14 cellular contexts compared by ENCODE assay signal in genomic region chr21:36792505-36792967, GRCh38.
A peak's percentile ranks its signal among the peaks of the same experiment; 100 is the strongest.
DNase-seq lines count a peak whose midpoint lies in the region; ATAC-seq and TF ChIP-seq lines count a peak whose summit lies in the region.
"Had no signal": no experiment of that assay in that cellular context is flagged by ENCODE, and none has a peak within 500 bp of the region (broad histone marks: within the 10 kb centered on the region; RNA-seq: fewer than 3 reads in every experiment).

No MANE protein-coding gene starts in this region.

- ATAC-seq in T-cell (replicated peaks in 1 of 4) (no peak), HG02610 (IDR thresholded peaks at IDR 0.05; ENCODE audit: unreplicated experiment) (no peak)
- ATAC-seq: activated CD8-positive, alpha-beta memory T cell treated with anti-CD3 and anti-CD28 coated beads, Interleukin-2, amount 10 ng/mL, durations not matched to agents 7 days and 5 days; T-helper 17 cell had no signal

- intact Hi-C loops in OCI-LY7 (cut with micrococcal nuclease; ENCODE audit: unreplicated experiment) (no loop called here), colonic mucosa (cut with DNase I) (no loop called here)

- DNase-seq in A172 (ENCODE audit: low spot score), result peak; percentile 84
- DNase-seq in EH (ENCODE audit: low read depth), result peak; percentile 13
- peak; percentile 54 for DNase-seq in NCI-H510A treated with DMSO at 0.1 percent for 48 hours (lab: John Stamatoyannopoulos, UW)
- DNase-seq in epithelial cell of prostate (ENCODE audit: low read depth, low spot score), result peak; percentile 92
- no peak for DNase-seq in OCI-LY7 (ENCODE audit: low spot score)
- DNase-seq in colonic mucosa, result no peak
- no peak for DNase-seq in T-cell
- DNase-seq: activated CD8-positive, alpha-beta memory T cell treated with anti-CD3 and anti-CD28 coated beads, Interleukin-2, amount 10 ng/mL, durations not matched to agents 7 days and 5 days; effector CD8-positive, alpha-beta T cell; stimulated activated CD4-positive, alpha-beta T cell treated with anti-CD3 and anti-CD28 coated beads, Interleukin-15, amount 100 ng/mL, for 24 hours; T-helper 17 cell had no signal

- H3K36me3 ChIP-seq in OCI-LY7 (ENCODE audit: insufficient read depth, low read length) (no peaks in the 10 kb centered on the region), colonic mucosa (no peaks in the 10 kb centered on the region)
- H3K36me3 ChIP-seq: HAP-1, neutrophil had no signal

- H3K4me2 ChIP-seq in OCI-LY7 (ENCODE audit: low read length), result no peak overlapping the region

- H3K4me3 Mint-ChIP-seq in T-cell, result no peak overlapping the region
- H3K4me3 Mint-ChIP-seq: activated CD8-positive, alpha-beta memory T cell treated with anti-CD3 and anti-CD28 coated beads, Interleukin-2, amount 10 ng/mL, durations not matched to agents 7 days and 5 days; T-helper 17 cell had no signal

- H3K9me3 ChIP-seq in OCI-LY7 (ENCODE audit: low read length) (no peaks in the 10 kb centered on the region), colonic mucosa (no peaks in the 10 kb centered on the region)
- H3K9me3 ChIP-seq: HAP-1, neutrophil had no signal

- no peak overlapping the region for H3K27ac Mint-ChIP-seq in T-cell
- H3K27ac Mint-ChIP-seq: activated CD8-positive, alpha-beta memory T cell treated with anti-CD3 and anti-CD28 coated beads, Interleukin-2, amount 10 ng/mL, durations not matched to agents 7 days and 5 days; T-helper 17 cell had no signal

- H3K4me3 ChIP-seq in OCI-LY7 (ENCODE audit: low read depth, low read length, poor library complexity, severe bottlenecking) (no peak overlapping the region), colonic mucosa (no peak overlapping the region)
- H3K4me3 ChIP-seq: HAP-1 had no signal

- H2AFZ ChIP-seq in OCI-LY7 (ENCODE audit: low read length), result no peak overlapping the region

- H4K20me1 ChIP-seq in OCI-LY7 (ENCODE audit: insufficient read depth, low read length), result no peaks in the 10 kb centered on the region

- no peaks in the 10 kb centered on the region for H3K4me1 Mint-ChIP-seq in T-cell
- H3K4me1 Mint-ChIP-seq: activated CD8-positive, alpha-beta memory T cell treated with anti-CD3 and anti-CD28 coated beads, Interleukin-2, amount 10 ng/mL, durations not matched to agents 7 days and 5 days had no signal

- H3K9me3 Mint-ChIP-seq in T-cell, result peaks cover under 1 to 11% (median 10%) of the 10 kb centered on the region in 3 donors

- POLR2A ChIA-PET in OCI-LY7 (lab: Charles Lee), result interaction anchor here (0.5 to 0.8 kb wide), 2 partner anchors 47 to 231 kb away, joined by 3 to 5 read pairs; no protein-coding TSS in a partner anchor
- POLR2A ChIA-PET in T-cell (lab: Charles Lee), result no interaction called here

- H3K79me2 ChIP-seq in OCI-LY7 (ENCODE audit: insufficient read depth, low read depth, low read length), result no peaks in the 10 kb centered on the region

- H3K27ac ChIP-seq in epithelial cell of prostate (peak overlapping the region; percentile 43), OCI-LY7 (ENCODE audit: low read depth, low read length, poor library complexity, severe bottlenecking) (no peak overlapping the region), colonic mucosa (no peak overlapping the region)
- H3K27ac ChIP-seq: neutrophil had no signal

- TF ChIP-seq CTCF in OCI-LY7 (conservative IDR thresholded peaks at IDR 0.05; ENCODE audit: low read length) (no peak), colonic mucosa (IDR thresholded peaks at IDR 0.05) (no peak)

- no peaks in the 10 kb centered on the region for H3K27me3 Mint-ChIP-seq in T-cell
- H3K27me3 Mint-ChIP-seq: activated CD8-positive, alpha-beta memory T cell treated with anti-CD3 and anti-CD28 coated beads, Interleukin-2, amount 10 ng/mL, durations not matched to agents 7 days and 5 days; T-helper 17 cell had no signal

- no peaks in the 10 kb centered on the region for H3K4me1 ChIP-seq in OCI-LY7 (ENCODE audit: insufficient read depth, low read length, poor library complexity, severe bottlenecking)
- H3K4me1 ChIP-seq in colonic mucosa, result no peaks in the 10 kb centered on the region

- peaks cover 47% of the 10 kb centered on the region for H3K36me3 Mint-ChIP-seq in T-cell

- no TSS peak for BruUV-seq in OCI-LY7 (replicated peaks; lab: Mats Ljungman, UMichigan)

- no peaks in the 10 kb centered on the region for H3K9me2 ChIP-seq in OCI-LY7 (ENCODE audit: insufficient read depth, low read length)

- CTCF ChIA-PET in OCI-LY7 (lab: Charles Lee; ENCODE audit: unreplicated experiment), result no interaction called here
- CTCF ChIA-PET in T-cell (lab: Charles Lee), result no interaction called here

- H3K9ac ChIP-seq in colonic mucosa (ENCODE audit: low read depth in 2 of 2, low read length in 2 of 2), result no peak overlapping the region

- H3K27me3 ChIP-seq in colonic mucosa, result no peaks in the 10 kb centered on the region
- H3K27me3 ChIP-seq: neutrophil had no signal

Comparison
In these comparisons a context has a peak if more than half of its experiments do, and no peak if none do; other contexts are left out.
1. DNase-seq: peak in A172 (single experiment), EH (single experiment), NCI-H510A treated with DMSO at 0.1 percent for 48 hours (single experiment) and epithelial cell of prostate (single experiment); none in OCI-LY7 (single experiment), colonic mucosa (single experiment) and T-cell (0 of 34).